In the genomic region with DNA sequence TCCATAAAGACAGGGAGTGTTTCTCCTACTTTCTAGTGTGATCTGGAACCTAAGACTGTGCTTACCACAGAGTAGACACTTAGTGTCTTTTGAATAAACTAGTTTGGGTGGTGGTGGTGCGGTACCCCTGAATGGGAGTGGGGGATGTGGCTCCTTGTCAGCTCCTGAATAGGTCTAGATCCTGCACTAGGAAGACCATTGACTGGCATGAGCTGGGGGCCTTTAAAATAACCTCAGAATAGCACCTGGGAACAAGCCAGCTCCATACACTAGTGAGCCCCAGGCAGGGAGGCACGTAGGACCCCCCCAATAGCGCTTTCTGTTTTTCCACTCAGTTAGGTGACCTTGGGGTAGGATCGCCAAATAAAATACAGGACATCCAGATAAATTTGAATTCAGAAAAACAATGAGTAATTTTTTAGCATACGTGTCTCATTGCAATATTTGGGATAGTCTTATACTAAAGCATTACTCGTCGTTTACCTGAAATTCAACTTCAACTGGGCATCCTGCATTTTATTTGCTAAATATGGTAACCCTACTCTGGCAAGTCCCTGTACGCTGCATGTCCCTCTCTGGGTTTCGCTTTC, we compare ENCODE assay signal across 1 cellular context.
TF ChIP-seq lines count a peak whose summit lies in the region.

No MANE protein-coding gene starts in this region.

TF ChIP-seq in HEK293, 187 proteins besides CTCF, POLR2A, EP300 and RAD21 (continued from another document):
- TF ChIP-seq, protein P1, sequence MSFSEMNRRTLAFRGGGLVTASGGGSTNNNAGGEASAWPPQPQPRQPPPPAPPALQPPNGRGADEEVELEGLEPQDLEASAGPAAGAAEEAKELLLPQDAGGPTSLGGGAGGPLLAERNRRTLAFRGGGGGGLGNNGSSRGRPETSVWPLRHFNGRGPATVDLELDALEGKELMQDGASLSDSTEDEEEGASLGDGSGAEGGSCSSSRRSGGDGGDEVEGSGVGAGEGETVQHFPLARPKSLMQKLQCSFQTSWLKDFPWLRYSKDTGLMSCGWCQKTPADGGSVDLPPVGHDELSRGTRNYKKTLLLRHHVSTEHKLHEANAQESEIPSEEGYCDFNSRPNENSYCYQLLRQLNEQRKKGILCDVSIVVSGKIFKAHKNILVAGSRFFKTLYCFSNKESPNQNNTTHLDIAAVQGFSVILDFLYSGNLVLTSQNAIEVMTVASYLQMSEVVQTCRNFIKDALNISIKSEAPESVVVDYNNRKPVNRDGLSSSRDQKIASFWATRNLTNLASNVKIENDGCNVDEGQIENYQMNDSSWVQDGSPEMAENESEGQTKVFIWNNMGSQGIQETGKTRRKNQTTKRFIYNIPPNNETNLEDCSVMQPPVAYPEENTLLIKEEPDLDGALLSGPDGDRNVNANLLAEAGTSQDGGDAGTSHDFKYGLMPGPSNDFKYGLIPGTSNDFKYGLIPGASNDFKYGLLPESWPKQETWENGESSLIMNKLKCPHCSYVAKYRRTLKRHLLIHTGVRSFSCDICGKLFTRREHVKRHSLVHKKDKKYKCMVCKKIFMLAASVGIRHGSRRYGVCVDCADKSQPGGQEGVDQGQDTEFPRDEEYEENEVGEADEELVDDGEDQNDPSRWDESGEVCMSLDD (tag by site-specific recombination; IDR thresholded peaks at IDR 0.05) = no peak
